1 cellular context compared by ENCODE assay signal in the genomic region with DNA sequence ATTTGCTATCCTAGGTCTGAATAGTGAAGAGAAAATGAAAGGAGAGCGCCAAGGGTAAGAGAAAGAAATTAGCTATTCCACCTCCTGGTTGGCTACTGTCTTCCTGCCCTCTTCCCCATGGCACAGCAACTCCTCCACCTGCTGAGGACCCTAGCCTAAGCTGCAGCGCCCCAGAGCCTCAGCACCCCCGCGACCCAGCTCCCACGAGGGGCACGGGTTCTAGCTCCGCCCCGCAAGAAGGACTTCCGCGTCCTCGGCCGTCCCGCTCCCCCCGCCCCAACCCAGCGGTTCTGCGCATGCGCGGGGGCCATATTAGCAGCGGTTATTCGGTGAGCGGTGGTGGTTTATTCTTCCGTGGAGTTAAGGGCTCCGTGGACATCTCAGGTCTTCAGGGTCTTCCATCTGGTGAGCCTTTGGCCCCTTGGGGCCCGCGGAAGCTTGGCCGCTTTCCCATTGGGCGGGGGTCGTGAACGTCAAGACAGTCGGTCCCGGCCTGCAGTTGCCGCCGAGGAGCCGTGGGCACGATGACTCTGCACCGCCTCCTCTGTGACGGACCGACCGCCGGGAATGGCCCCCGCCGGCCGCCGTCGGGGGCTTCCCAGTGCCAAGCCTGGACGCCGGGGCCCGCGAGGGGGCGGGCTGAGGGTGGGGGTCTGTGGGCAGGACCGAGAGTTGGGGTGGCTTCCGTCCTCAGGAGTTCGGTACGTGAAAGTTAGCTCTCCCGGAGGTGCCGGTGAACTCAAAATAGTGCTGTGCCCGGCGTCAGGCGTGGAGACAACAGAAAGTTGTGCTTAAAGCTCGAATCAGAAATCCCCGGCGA.
TF ChIP-seq lines count a peak whose summit lies in the region.

A gene (plus strand): TSS at position 310 of the 820 bp plus-strand sequence. CDS start 1,484 bp downstream, outside the sequence.

TF ChIP-seq in HepG2, 621 proteins besides CTCF, POLR2A, EP300 and RAD21 (continued from another document and continues in another):
- TF ChIP-seq, protein P1, sequence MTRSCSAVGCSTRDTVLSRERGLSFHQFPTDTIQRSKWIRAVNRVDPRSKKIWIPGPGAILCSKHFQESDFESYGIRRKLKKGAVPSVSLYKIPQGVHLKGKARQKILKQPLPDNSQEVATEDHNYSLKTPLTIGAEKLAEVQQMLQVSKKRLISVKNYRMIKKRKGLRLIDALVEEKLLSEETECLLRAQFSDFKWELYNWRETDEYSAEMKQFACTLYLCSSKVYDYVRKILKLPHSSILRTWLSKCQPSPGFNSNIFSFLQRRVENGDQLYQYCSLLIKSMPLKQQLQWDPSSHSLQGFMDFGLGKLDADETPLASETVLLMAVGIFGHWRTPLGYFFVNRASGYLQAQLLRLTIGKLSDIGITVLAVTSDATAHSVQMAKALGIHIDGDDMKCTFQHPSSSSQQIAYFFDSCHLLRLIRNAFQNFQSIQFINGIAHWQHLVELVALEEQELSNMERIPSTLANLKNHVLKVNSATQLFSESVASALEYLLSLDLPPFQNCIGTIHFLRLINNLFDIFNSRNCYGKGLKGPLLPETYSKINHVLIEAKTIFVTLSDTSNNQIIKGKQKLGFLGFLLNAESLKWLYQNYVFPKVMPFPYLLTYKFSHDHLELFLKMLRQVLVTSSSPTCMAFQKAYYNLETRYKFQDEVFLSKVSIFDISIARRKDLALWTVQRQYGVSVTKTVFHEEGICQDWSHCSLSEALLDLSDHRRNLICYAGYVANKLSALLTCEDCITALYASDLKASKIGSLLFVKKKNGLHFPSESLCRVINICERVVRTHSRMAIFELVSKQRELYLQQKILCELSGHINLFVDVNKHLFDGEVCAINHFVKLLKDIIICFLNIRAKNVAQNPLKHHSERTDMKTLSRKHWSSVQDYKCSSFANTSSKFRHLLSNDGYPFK (CRISPR knock-in tag; IDR thresholded peaks at IDR 0.05; ENCODE audit: borderline replicate concordance), result peak; percentile 78
- TF ChIP-seq, protein P2, sequence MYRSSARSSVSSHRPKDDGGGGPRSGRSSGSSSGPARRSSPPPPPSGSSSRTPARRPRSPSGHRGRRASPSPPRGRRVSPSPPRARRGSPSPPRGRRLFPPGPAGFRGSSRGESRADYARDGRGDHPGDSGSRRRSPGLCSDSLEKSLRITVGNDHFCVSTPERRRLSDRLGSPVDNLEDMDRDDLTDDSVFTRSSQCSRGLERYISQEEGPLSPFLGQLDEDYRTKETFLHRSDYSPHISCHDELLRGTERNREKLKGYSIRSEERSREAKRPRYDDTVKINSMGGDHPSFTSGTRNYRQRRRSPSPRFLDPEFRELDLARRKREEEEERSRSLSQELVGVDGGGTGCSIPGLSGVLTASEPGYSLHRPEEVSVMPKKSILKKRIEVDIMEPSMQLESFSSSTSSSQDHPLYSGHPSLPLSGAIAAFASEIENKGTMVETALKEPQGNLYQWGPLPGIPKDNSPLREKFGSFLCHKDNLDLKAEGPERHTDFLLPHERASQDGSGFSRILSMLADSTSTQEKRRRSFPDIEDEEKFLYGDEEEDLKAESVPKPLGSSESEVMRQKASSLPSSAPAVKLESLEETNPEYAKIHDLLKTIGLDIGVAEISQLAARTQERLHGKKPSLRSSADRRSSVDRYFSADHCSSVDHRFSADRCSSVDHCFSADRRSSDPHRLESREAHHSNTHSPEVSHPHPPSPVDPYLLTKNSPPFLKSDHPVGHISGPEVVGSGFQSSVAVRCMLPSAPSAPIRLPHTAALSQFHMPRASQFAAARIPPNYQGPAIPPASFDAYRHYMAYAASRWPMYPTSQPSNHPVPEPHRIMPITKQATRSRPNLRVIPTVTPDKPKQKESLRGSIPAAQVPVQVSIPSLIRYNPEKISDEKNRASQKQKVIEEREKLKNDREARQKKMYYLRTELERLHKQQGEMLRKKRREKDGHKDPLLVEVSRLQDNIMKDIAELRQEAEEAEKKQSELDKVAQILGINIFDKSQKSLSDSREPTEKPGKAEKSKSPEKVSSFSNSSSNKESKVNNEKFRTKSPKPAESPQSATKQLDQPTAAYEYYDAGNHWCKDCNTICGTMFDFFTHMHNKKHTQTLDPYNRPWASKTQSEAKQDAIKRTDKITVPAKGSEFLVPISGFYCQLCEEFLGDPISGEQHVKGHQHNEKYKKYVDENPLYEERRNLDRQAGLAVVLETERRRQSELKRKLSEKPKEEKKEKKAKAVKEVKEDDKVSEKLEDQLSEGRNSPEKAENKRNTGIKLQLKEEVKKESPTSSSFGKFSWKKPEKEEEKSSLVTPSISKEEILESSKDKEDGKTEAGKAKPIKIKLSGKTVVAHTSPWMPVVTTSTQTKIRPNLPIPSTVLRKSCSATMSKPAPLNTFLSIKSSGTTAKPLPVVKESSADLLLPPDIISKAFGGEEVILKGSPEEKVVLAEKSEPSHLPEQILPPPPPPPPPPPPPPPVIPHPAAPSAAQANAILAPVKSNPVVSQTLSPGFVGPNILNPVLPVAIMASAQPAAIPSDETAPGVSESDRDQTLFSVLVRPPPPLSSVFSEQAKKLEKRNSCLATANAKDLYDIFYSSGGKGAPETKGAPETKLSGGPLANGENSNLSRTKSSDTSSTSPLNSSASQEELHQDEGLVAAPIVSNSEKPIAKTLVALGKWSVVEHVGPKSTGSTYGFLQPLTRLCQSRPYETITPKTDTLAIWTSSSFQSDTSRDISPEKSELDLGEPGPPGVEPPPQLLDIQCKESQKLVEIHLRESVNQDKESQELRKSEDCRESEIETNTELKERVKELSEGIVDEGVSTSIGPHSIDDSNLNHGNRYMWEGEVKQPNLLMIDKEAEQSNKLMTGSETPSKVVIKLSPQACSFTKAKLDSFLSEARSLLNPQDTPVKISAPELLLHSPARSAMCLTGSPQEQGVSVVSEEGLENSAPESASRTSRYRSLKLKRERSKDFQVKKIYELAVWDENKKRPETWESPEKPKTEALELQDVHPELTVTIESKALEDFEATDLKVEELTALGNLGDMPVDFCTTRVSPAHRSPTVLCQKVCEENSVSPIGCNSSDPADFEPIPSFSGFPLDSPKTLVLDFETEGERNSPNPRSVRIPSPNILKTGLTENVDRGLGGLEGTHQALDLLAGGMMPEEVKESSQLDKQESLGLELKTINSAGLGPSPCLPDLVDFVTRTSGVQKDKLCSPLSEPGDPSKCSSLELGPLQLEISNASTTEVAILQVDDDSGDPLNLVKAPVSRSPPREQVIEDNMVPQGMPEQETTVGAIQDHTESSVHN (CRISPR knock-in tag; IDR thresholded peaks at IDR 0.05), result no peak
- peak; percentile 90 for TF ChIP-seq ZFY (CRISPR knock-in tag; IDR thresholded peaks at IDR 0.05)
- TF ChIP-seq, protein P3, sequence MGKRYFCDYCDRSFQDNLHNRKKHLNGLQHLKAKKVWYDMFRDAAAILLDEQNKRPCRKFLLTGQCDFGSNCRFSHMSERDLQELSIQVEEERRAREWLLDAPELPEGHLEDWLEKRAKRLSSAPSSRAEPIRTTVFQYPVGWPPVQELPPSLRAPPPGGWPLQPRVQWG (CRISPR knock-in tag; IDR thresholded peaks at IDR 0.05; ENCODE audit: borderline replicate concordance, low read depth), result no peak
- TF ChIP-seq ZNF501 (CRISPR knock-in tag; IDR thresholded peaks at IDR 0.05), result peak; percentile 87
- peak; percentile 98 for TF ChIP-seq NFE2L1 (CRISPR knock-in tag; IDR thresholded peaks at IDR 0.05; ENCODE audit: borderline replicate concordance)
- TF ChIP-seq ZNF703 (CRISPR knock-in tag; IDR thresholded peaks at IDR 0.05; ENCODE audit: borderline replicate concordance), result no peak
- peak; percentile 76 for TF ChIP-seq GATAD1 (CRISPR knock-in tag; IDR thresholded peaks at IDR 0.05)
- TF ChIP-seq MBNL3 (CRISPR knock-in tag; conservative IDR thresholded peaks at IDR 0.05), result no peak
- peak in 1 of 2 experiments; percentile 27; a peak in 1 of 4 replicates for TF ChIP-seq KLF16 (CRISPR knock-in tag; IDR thresholded peaks at IDR 0.05)
- TF ChIP-seq, protein P4, sequence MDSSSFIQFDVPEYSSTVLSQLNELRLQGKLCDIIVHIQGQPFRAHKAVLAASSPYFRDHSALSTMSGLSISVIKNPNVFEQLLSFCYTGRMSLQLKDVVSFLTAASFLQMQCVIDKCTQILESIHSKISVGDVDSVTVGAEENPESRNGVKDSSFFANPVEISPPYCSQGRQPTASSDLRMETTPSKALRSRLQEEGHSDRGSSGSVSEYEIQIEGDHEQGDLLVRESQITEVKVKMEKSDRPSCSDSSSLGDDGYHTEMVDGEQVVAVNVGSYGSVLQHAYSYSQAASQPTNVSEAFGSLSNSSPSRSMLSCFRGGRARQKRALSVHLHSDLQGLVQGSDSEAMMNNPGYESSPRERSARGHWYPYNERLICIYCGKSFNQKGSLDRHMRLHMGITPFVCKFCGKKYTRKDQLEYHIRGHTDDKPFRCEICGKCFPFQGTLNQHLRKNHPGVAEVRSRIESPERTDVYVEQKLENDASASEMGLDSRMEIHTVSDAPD (CRISPR knock-in tag; IDR thresholded peaks at IDR 0.05), result 0 out of 2 replicates have a peak, but pooled peaks have one; percentile 50
- TF ChIP-seq HDAC1 (CRISPR knock-in tag; IDR thresholded peaks at IDR 0.05), result peak; percentile 90
- TF ChIP-seq, protein P5, sequence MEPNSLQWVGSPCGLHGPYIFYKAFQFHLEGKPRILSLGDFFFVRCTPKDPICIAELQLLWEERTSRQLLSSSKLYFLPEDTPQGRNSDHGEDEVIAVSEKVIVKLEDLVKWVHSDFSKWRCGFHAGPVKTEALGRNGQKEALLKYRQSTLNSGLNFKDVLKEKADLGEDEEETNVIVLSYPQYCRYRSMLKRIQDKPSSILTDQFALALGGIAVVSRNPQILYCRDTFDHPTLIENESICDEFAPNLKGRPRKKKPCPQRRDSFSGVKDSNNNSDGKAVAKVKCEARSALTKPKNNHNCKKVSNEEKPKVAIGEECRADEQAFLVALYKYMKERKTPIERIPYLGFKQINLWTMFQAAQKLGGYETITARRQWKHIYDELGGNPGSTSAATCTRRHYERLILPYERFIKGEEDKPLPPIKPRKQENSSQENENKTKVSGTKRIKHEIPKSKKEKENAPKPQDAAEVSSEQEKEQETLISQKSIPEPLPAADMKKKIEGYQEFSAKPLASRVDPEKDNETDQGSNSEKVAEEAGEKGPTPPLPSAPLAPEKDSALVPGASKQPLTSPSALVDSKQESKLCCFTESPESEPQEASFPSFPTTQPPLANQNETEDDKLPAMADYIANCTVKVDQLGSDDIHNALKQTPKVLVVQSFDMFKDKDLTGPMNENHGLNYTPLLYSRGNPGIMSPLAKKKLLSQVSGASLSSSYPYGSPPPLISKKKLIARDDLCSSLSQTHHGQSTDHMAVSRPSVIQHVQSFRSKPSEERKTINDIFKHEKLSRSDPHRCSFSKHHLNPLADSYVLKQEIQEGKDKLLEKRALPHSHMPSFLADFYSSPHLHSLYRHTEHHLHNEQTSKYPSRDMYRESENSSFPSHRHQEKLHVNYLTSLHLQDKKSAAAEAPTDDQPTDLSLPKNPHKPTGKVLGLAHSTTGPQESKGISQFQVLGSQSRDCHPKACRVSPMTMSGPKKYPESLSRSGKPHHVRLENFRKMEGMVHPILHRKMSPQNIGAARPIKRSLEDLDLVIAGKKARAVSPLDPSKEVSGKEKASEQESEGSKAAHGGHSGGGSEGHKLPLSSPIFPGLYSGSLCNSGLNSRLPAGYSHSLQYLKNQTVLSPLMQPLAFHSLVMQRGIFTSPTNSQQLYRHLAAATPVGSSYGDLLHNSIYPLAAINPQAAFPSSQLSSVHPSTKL (CRISPR knock-in tag; IDR thresholded peaks at IDR 0.05), result peak; percentile 56; the same call in 1 of the 2 replicates
- TF ChIP-seq DMAP1 (CRISPR knock-in tag; IDR thresholded peaks at IDR 0.05), result peak; percentile 86
- TF ChIP-seq CBX5 (CRISPR knock-in tag; IDR thresholded peaks at IDR 0.05; ENCODE audit: borderline replicate concordance), result no peak
- TF ChIP-seq ZNF605 (CRISPR knock-in tag; IDR thresholded peaks at IDR 0.05), result no peak; the same call in 1 of the 2 replicates
- TF ChIP-seq, protein P6, sequence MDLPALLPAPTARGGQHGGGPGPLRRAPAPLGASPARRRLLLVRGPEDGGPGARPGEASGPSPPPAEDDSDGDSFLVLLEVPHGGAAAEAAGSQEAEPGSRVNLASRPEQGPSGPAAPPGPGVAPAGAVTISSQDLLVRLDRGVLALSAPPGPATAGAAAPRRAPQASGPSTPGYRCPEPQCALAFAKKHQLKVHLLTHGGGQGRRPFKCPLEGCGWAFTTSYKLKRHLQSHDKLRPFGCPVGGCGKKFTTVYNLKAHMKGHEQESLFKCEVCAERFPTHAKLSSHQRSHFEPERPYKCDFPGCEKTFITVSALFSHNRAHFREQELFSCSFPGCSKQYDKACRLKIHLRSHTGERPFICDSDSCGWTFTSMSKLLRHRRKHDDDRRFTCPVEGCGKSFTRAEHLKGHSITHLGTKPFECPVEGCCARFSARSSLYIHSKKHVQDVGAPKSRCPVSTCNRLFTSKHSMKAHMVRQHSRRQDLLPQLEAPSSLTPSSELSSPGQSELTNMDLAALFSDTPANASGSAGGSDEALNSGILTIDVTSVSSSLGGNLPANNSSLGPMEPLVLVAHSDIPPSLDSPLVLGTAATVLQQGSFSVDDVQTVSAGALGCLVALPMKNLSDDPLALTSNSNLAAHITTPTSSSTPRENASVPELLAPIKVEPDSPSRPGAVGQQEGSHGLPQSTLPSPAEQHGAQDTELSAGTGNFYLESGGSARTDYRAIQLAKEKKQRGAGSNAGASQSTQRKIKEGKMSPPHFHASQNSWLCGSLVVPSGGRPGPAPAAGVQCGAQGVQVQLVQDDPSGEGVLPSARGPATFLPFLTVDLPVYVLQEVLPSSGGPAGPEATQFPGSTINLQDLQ (CRISPR knock-in tag; IDR thresholded peaks at IDR 0.05), result 0 out of 2 replicates have a peak, but pooled peaks have one; percentile 51
- no peak for TF ChIP-seq NONO (IDR thresholded peaks at IDR 0.05)
- TF ChIP-seq NONO (CRISPR knock-in tag; conservative IDR thresholded peaks at IDR 0.05), result peak; percentile 66; the same call in 1 of the 2 replicates
- no peak for TF ChIP-seq ZNF713 (CRISPR knock-in tag; IDR thresholded peaks at IDR 0.05)
- no peak for TF ChIP-seq ZMYM3 (CRISPR knock-in tag; IDR thresholded peaks at IDR 0.05)
- TF ChIP-seq, protein P7, sequence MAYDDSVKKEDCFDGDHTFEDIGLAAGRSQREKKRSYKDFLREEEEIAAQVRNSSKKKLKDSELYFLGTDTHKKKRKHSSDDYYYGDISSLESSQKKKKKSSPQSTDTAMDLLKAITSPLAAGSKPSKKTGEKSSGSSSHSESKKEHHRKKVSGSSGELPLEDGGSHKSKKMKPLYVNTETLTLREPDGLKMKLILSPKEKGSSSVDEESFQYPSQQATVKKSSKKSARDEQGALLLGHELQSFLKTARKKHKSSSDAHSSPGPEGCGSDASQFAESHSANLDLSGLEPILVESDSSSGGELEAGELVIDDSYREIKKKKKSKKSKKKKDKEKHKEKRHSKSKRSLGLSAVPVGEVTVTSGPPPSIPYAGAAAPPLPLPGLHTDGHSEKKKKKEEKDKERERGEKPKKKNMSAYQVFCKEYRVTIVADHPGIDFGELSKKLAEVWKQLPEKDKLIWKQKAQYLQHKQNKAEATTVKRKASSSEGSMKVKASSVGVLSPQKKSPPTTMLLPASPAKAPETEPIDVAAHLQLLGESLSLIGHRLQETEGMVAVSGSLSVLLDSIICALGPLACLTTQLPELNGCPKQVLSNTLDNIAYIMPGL (CRISPR knock-in tag; IDR thresholded peaks at IDR 0.05; ENCODE audit: borderline replicate concordance in 1 of 2, low read depth in 1 of 2), result peak; percentile 11 to 69; a peak in 2 of 4 replicates
- TF ChIP-seq, protein P8, sequence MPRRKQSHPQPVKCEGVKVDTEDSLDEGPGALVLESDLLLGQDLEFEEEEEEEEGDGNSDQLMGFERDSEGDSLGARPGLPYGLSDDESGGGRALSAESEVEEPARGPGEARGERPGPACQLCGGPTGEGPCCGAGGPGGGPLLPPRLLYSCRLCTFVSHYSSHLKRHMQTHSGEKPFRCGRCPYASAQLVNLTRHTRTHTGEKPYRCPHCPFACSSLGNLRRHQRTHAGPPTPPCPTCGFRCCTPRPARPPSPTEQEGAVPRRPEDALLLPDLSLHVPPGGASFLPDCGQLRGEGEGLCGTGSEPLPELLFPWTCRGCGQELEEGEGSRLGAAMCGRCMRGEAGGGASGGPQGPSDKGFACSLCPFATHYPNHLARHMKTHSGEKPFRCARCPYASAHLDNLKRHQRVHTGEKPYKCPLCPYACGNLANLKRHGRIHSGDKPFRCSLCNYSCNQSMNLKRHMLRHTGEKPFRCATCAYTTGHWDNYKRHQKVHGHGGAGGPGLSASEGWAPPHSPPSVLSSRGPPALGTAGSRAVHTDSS (CRISPR knock-in tag; conservative IDR thresholded peaks at IDR 0.05), result no peak
